8 cellular contexts compared by ENCODE assay signal in genomic region chr1:65075123-65075976, GRCh38.
DNase-seq lines count a peak whose midpoint lies in the region; ATAC-seq, FAIRE-seq and TF ChIP-seq lines count a peak whose summit lies in the region.

No MANE protein-coding gene starts in this region.

- H3K36me3 Mint-ChIP-seq in natural killer cell, result no peaks in the 10 kb centered on the region

- H3K27me3 Mint-ChIP-seq in natural killer cell (ENCODE audit: low read depth in 2 of 2), result peaks cover 8 to 10% of the 10 kb centered on the region in 2 donors

- no peaks in the 10 kb centered on the region for H3K4me1 ChIP-seq in BE2C
- H3K4me1 ChIP-seq in thyroid gland, result no peaks in the 10 kb centered on the region

- FAIRE-seq in GM19239 (lab: Jason Lieb, UNC), result peak; percentile 81

- TF ChIP-seq CTCF in BE2C (IDR thresholded peaks at IDR 0.05; ENCODE audit: low read depth, low read length) (peak; percentile 73), natural killer cell (IDR thresholded peaks at IDR 0.05) (peak; percentile 76), thyroid gland (IDR thresholded peaks at IDR 0.05) (peak; percentile 35 to 72 (median 62))

- H3K9me3 ChIP-seq in BE2C (no peaks in the 10 kb centered on the region), thyroid gland (no peaks in the 10 kb centered on the region)

- no peak overlapping the region for H3K27ac ChIP-seq in thyroid gland

- ATAC-seq in HG03460 (IDR thresholded peaks at IDR 0.05; ENCODE audit: unreplicated experiment), result peak; percentile 74
- peak; percentile 91 to 99 (median 99) for ATAC-seq in natural killer cell

- no peak overlapping the region for H3K4me3 Mint-ChIP-seq in natural killer cell

- H3K4me3 ChIP-seq in BE2C (ENCODE audit: low read depth, low read length) (no peak overlapping the region), thyroid gland (replicated peaks in 1 of 3) (no peak overlapping the region)

- H3K4me1 Mint-ChIP-seq in natural killer cell, result peaks cover 6 to 19% of the 10 kb centered on the region in 2 donors

- H3K27me3 ChIP-seq in BE2C, result no peaks in the 10 kb centered on the region
- no peaks in the 10 kb centered on the region for H3K27me3 ChIP-seq in thyroid gland

- H3K27ac Mint-ChIP-seq in natural killer cell, result no peak overlapping the region

- TF ChIP-seq POLR2A in thyroid gland (IDR thresholded peaks at IDR 0.05), result no peak

- 57 to 58% methylated on average over 6 of the region's 6 CpGs for WGBS in thyroid gland, 2 donors

- DNase-seq in BE2C (peak; percentile 40), GM19239 (ENCODE audit: insufficient read length, low spot score) (peak; percentile 47), NCI-H82 treated with DMSO at 0.1 percent for 48 hours (lab: John Stamatoyannopoulos, UW; ENCODE audit: unreplicated experiment) (peak; percentile 74), epidermal melanocyte (ENCODE audit: insufficient read length, low spot score) (peak; percentile 40), natural killer cell (peak; percentile 45), thyroid gland (peak; percentile 46 to 53)
- peak; percentile 36 to 44 for DNase-seq in activated CD8-positive, alpha-beta memory T cell treated with anti-CD3 and anti-CD28 coated beads for 1 hour (ENCODE audit: extremely low read depth in 1 of 2, low read depth in 1 of 2)

- no peaks in the 10 kb centered on the region for H3K9me3 Mint-ChIP-seq in natural killer cell

- H3K36me3 ChIP-seq in BE2C, result no peaks in the 10 kb centered on the region
- H3K36me3 ChIP-seq in thyroid gland, result no peaks in the 10 kb centered on the region

- intact Hi-C loops in natural killer cell (cut with micrococcal nuclease), result loop anchor here (1.0 to 10.0 kb wide), 3 partner anchors 15 to 391 kb away; no protein-coding TSS in a partner anchor
- intact Hi-C loops in thyroid gland (cut with DNase I), result no loop called here
